33 cellular contexts compared by ENCODE assay signal in the genomic region with DNA sequence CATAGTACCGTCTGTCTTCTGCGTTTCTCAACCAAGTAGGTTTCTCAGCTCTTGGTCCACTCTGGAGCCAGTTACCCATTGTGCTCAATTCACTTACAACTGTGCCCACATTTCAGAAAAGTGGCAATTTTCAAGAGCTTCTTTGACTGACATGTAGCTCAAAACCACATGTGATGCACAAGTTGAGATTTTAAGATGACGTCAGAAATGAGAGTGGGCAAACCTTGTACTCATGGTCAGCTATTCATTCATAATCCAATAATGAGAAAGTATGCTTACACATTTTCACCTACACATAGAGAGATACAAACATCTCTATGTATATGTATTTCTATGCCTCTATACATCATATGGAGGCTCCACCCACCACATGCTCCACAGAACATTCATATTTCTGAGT.
A peak's percentile ranks its signal among the peaks of the same experiment; 100 is the strongest.
DNase-seq lines count a peak whose midpoint lies in the region; ATAC-seq, FAIRE-seq and TF ChIP-seq lines count a peak whose summit lies in the region.
"Had no signal": no experiment of that assay in that cellular context is flagged by ENCODE, and none has a peak within 500 bp of the region (broad histone marks: within the 10 kb centered on the region; RNA-seq: fewer than 3 reads in every experiment).

No MANE protein-coding gene starts in this region.

- BruUV-seq in HepG2 (replicated peaks; lab: Mats Ljungman, UMichigan) (no TSS peak), Panc1 (replicated peaks; lab: Mats Ljungman, UMichigan) (no TSS peak)

- CTCF ChIA-PET in HepG2 (lab: Yijun Ruan, JAX; ENCODE audit: low intra/inter-chr PET ratio, low total read pairs) (no interaction called here), Panc1 (lab: Charles Lee) (no interaction called here), WTC11 (lab: Charles Lee) (interaction anchor here (0.7 to 1.9 kb wide), 2 partner anchors 8 to 165 kb away, joined by 3 to 5 read pairs; no protein-coding TSS in a partner anchor)

- TF ChIP-seq EP300 in HepG2 (IDR thresholded peaks at IDR 0.05; ENCODE audit: low read depth in 2 of 2, low read length in 2 of 2): no peak
- no peak for TF ChIP-seq EP300 in HepG2 (CRISPR knock-in tag; IDR thresholded peaks at IDR 0.05; ENCODE audit: borderline replicate concordance)

- H3K27me3 Mint-ChIP-seq in WTC11 (ENCODE audit: low read depth): no peaks in the 10 kb centered on the region
- H3K27me3 Mint-ChIP-seq: CD4-positive, CD25-positive, alpha-beta regulatory T cell had no signal

- H3K4me2 ChIP-seq in HepG2 (ENCODE audit: low read depth, low read length): no peak overlapping the region
- H3K4me2 ChIP-seq: A549, BLaER1 had no signal

- POLR2A ChIA-PET in HepG2 (lab: Yijun Ruan, JAX): no interaction called here
- POLR2A ChIA-PET in Panc1 (lab: Charles Lee): no interaction called here
- POLR2A ChIA-PET in WTC11 (lab: Charles Lee): interaction anchor here (0.6 kb wide), 1 partner anchor 395 kb away, joined by 3 read pairs; no protein-coding TSS in a partner anchor

- ATAC-seq in HepG2 (no peak), right lobe of liver (no peak), Panc1 (no peak), WTC11 (no peak)
- ATAC-seq: A549; CD8-positive, alpha-beta T cell had no signal

- H3K27ac ChIP-seq in HepG2 (ENCODE audit: extremely low read length, insufficient read depth, low read length) (no peak overlapping the region), right lobe of liver (no peak overlapping the region), Panc1 (ENCODE audit: low read length) (peak overlapping the region; percentile 23; the same call in 1 of the 2 replicates)
- H3K27ac ChIP-seq: 22Rv1; A549; BLaER1; BLaER1 treated with 17β-estradiol and CSF1 and Interleukin-3, amounts not matched to agents 10 nM and 100 nM; C4-2B had no signal

- WGBS in HepG2 (ENCODE audit: low lambda C conversion rate): 65% methylated on average over 3 of the region's 3 CpGs
- WGBS in right lobe of liver (ENCODE audit: insufficient coverage, low coverage, low lambda C conversion rate, missing lambda C conversion rate): 77% methylated on average over 3 of the region's 3 CpGs

- DNase-seq in HepG2 (ENCODE audit: low spot score) (no peak), right lobe of liver (no peak), Panc1 (ENCODE audit: low read depth, low spot score) (no peak), WTC11 (ENCODE audit: low spot score) (no peak)
- DNase-seq: 8988T; ACHN; AML-193; BE2C; C1 segment of cervical spinal cord; Caco-2; Calu3; CD4-positive, alpha-beta memory T cell; CD4-positive, alpha-beta T cell; CD4-positive, CD25-positive, alpha-beta regulatory T cell; CD8-positive, alpha-beta memory T cell; CD8-positive, alpha-beta T cell; COR-L47; DMS 273 treated with DMSO at 0.1 percent for 48 hours; DMS153; DMS53; DMS79; DMS79 treated with DMSO at 0.1 percent for 48 hours; DND-41; EL had no signal

- TF ChIP-seq POLR2A in HepG2 (IDR thresholded peaks at IDR 0.05; ENCODE audit: insufficient read depth in 1 of 2, low read depth in 2 of 2, low read length in 2 of 2): no peak
- no peak for TF ChIP-seq POLR2A in right lobe of liver (IDR thresholded peaks at IDR 0.05)

- in situ Hi-C loops in HepG2 (cut with HindIII; ENCODE audit: extremely low pct_ligation_motif_present, low pct_unique_long_range_greater_than_20kb): no loop called here
- in situ Hi-C loops in Panc1 (cut with HindIII; ENCODE audit: low pct_unique_long_range_greater_than_20kb, low sequenced_read_pairs): no loop called here

- no peak overlapping the region for H3K27ac Mint-ChIP-seq in WTC11
- H3K27ac Mint-ChIP-seq: B cell; CD14-positive monocyte; CD4-positive, alpha-beta memory T cell; CD4-positive, alpha-beta T cell; CD4-positive, CD25-positive, alpha-beta regulatory T cell; CD8-positive, alpha-beta T cell had no signal

- no peaks in the 10 kb centered on the region for H3K27me3 ChIP-seq in HepG2 (ENCODE audit: control insufficient read depth in 1 of 2, insufficient read depth in 2 of 2, low read length in 2 of 2)
- no peaks in the 10 kb centered on the region for H3K27me3 ChIP-seq in right lobe of liver
- no peaks in the 10 kb centered on the region for H3K27me3 ChIP-seq in Panc1 (ENCODE audit: control insufficient read depth, insufficient read depth, low read length)
- H3K27me3 ChIP-seq: BE2C; BLaER1; BLaER1 treated with 17β-estradiol and CSF1 and Interleukin-3, amounts not matched to agents 10 nM and 100 nM had no signal

- H3K9me3 ChIP-seq in HepG2 (ENCODE audit: low read length) (peaks cover 13% of the 10 kb centered on the region), right lobe of liver (no peaks in the 10 kb centered on the region), Panc1 (ENCODE audit: control insufficient read depth, insufficient read depth, low read depth, low read length) (peaks cover 19% of the 10 kb centered on the region)
- H3K9me3 ChIP-seq: A549, BE2C had no signal

- no peak for TF ChIP-seq RAD21 in HepG2 (CRISPR knock-in tag; IDR thresholded peaks at IDR 0.05)

- no peaks in the 10 kb centered on the region for H4K20me1 ChIP-seq in HepG2 (ENCODE audit: insufficient read depth, low read length)
- H4K20me1 ChIP-seq: BLaER1; BLaER1 treated with 17β-estradiol and CSF1 and Interleukin-3, amounts not matched to agents 10 nM and 100 nM had no signal

- no peak overlapping the region for H3K4me3 Mint-ChIP-seq in WTC11
- H3K4me3 Mint-ChIP-seq: B cell; CD14-positive monocyte; CD4-positive, alpha-beta memory T cell; CD4-positive, alpha-beta T cell; CD4-positive, CD25-positive, alpha-beta regulatory T cell; CD8-positive, alpha-beta memory T cell; CD8-positive, alpha-beta T cell had no signal

- H3K4me1 Mint-ChIP-seq in WTC11: peaks cover 24% of the 10 kb centered on the region
- H3K4me1 Mint-ChIP-seq: B cell; CD14-positive monocyte; CD4-positive, alpha-beta memory T cell; CD4-positive, CD25-positive, alpha-beta regulatory T cell; CD8-positive, alpha-beta memory T cell had no signal

- H3K4me3 ChIP-seq in HepG2 (replicated peaks in 1 of 3; ENCODE audit: insufficient read depth in 1 of 3, low read depth in 2 of 3, low read length in 3 of 3) (no peak overlapping the region), right lobe of liver (no peak overlapping the region), Panc1 (ENCODE audit: low read depth in 2 of 2, low read length in 2 of 2) (no peak overlapping the region)
- H3K4me3 ChIP-seq: A549; BLaER1; BLaER1 treated with 17β-estradiol and CSF1 and Interleukin-3, amounts not matched to agents 10 nM and 100 nM had no signal

- intact Hi-C loops in HepG2 (cut with micrococcal nuclease; ENCODE audit: unreplicated experiment): no loop called here
- intact Hi-C loops in right lobe of liver (cut with DNase I): no loop called here
- intact Hi-C loops in Panc1 (cut with micrococcal nuclease; ENCODE audit: unreplicated experiment): no loop called here

- H3K36me3 ChIP-seq in HepG2 (replicated peaks in 1 of 2; ENCODE audit: control insufficient read depth in 1 of 2, insufficient read depth in 2 of 2, low read length in 2 of 2): no peaks in the 10 kb centered on the region
- no peaks in the 10 kb centered on the region for H3K36me3 ChIP-seq in right lobe of liver
- H3K36me3 ChIP-seq in Panc1 (ENCODE audit: control insufficient read depth, insufficient read depth, low read length): no peaks in the 10 kb centered on the region
- H3K36me3 ChIP-seq: BE2C; BLaER1; BLaER1 treated with 17β-estradiol and CSF1 and Interleukin-3, amounts not matched to agents 10 nM and 100 nM had no signal

- H3K9ac ChIP-seq in HepG2 (ENCODE audit: insufficient read depth, low read depth, low read length): no peak overlapping the region
- H3K9ac ChIP-seq: BLaER1; BLaER1 treated with 17β-estradiol and CSF1 and Interleukin-3, amounts not matched to agents 10 nM and 100 nM had no signal

- no peaks in the 10 kb centered on the region for H3K79me2 ChIP-seq in HepG2 (ENCODE audit: insufficient read depth, low read length)

- H3K36me3 Mint-ChIP-seq in WTC11: no peaks in the 10 kb centered on the region
- H3K36me3 Mint-ChIP-seq: CD14-positive monocyte; CD4-positive, alpha-beta memory T cell; CD4-positive, CD25-positive, alpha-beta regulatory T cell; CD8-positive, alpha-beta T cell had no signal

- TF ChIP-seq CTCF in HepG2 (CRISPR knock-in tag; IDR thresholded peaks at IDR 0.05) (no peak), right lobe of liver (IDR thresholded peaks at IDR 0.05) (no peak), Panc1 (IDR thresholded peaks at IDR 0.05) (no peak), WTC11 (IDR thresholded peaks at IDR 0.05) (no peak)

- H3K4me1 ChIP-seq in HepG2 (ENCODE audit: insufficient read depth, low read length) (no peaks in the 10 kb centered on the region), right lobe of liver (no peaks in the 10 kb centered on the region), Panc1 (ENCODE audit: control insufficient read depth, insufficient read depth, low read length) (no peaks in the 10 kb centered on the region)
- H3K4me1 ChIP-seq: BE2C, BLaER1, Caco-2 had no signal

- no peak overlapping the region for H2AFZ ChIP-seq in HepG2 (ENCODE audit: low read length)

- FAIRE-seq in HepG2 (lab: Jason Lieb, UNC): no peak
- FAIRE-seq: A204.1, A549, D721Med had no signal

- H3K9me3 Mint-ChIP-seq in WTC11: no peaks in the 10 kb centered on the region
- H3K9me3 Mint-ChIP-seq: CD4-positive, alpha-beta T cell; CD8-positive, alpha-beta T cell had no signal

TF ChIP-seq in HepG2, 621 proteins besides CTCF, POLR2A, EP300 and RAD21:
- TF ChIP-seq CREB1 (IDR thresholded peaks at IDR 0.05): peak; percentile 75
- TF ChIP-seq CREB1 (CRISPR knock-in tag; IDR thresholded peaks at IDR 0.05): no peak
- TF ChIP-seq KLF11 (CRISPR knock-in tag; IDR thresholded peaks at IDR 0.05): no peak
- peak; percentile 87 for TF ChIP-seq ATF7 (IDR thresholded peaks at IDR 0.05)
- no peak for TF ChIP-seq ATF7 (CRISPR knock-in tag; IDR thresholded peaks at IDR 0.05)
- TF ChIP-seq ZNF672 (CRISPR knock-in tag; IDR thresholded peaks at IDR 0.05): no peak

TF ChIP-seq in WTC11, 78 proteins besides CTCF, POLR2A, EP300 and RAD21:
- TF ChIP-seq, protein P1, sequence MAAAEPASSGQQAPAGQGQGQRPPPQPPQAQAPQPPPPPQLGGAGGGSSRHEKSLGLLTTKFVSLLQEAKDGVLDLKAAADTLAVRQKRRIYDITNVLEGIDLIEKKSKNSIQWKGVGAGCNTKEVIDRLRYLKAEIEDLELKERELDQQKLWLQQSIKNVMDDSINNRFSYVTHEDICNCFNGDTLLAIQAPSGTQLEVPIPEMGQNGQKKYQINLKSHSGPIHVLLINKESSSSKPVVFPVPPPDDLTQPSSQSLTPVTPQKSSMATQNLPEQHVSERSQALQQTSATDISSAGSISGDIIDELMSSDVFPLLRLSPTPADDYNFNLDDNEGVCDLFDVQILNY (CRISPR knock-in tag; IDR thresholded peaks at IDR 0.05): no peak
